24 cellular contexts compared by ENCODE assay signal in genomic region chr13:50140153-50140552, GRCh38.
A peak's percentile ranks its signal among the peaks of the same experiment; 100 is the strongest.
DNase-seq lines count a peak whose midpoint lies in the region; ATAC-seq and TF ChIP-seq lines count a peak whose summit lies in the region.
"Had no signal": no experiment of that assay in that cellular context is flagged by ENCODE, and none has a peak within 500 bp of the region (broad histone marks: within the 10 kb centered on the region; RNA-seq: fewer than 3 reads in every experiment).

No MANE protein-coding gene starts in this region.

- no peak overlapping the region for H3K9ac ChIP-seq in GM23248
- no peak overlapping the region for H3K9ac ChIP-seq in PC-3 (ENCODE audit: low read length)

- H3K4me2 ChIP-seq in GM23248 (ENCODE audit: unreplicated experiment): peak overlapping the region; percentile 71
- H3K4me2 ChIP-seq in PC-3 (ENCODE audit: low read length): no peak overlapping the region
- peak overlapping the region; percentile 46 for H3K4me2 ChIP-seq in hepatocyte

- POLR2A ChIA-PET in PC-3 (lab: Charles Lee; ENCODE audit: unreplicated experiment): no interaction called here

- TF ChIP-seq CTCF in PC-3 (conservative IDR thresholded peaks at IDR 0.05; ENCODE audit: low read depth, low read length): no peak
- no peak for TF ChIP-seq CTCF in hepatocyte (IDR thresholded peaks at IDR 0.05; ENCODE audit: poor library complexity)
- TF ChIP-seq CTCF in nephron progenitor cell (IDR thresholded peaks at IDR 0.05): no peak
- TF ChIP-seq CTCF in gastrocnemius medialis (IDR thresholded peaks at IDR 0.05 in 4 of 5, conservative IDR thresholded peaks at IDR 0.05 in 1 of 5): no peak
- TF ChIP-seq CTCF in suprapubic skin (IDR thresholded peaks at IDR 0.05): no peak

- ATAC-seq in PC-3 (no peak), gastrocnemius medialis (no peak)
- ATAC-seq: body of pancreas; Right ventricle myocardium inferior; stimulated activated naive B cell treated with anti-CD40 and anti-IgM and Interleukin-4, amounts not matched to agents 10 μg/mL and 1 μg/mL and 100 μg/mL, for 72 hours had no signal

- intact Hi-C loops in PC-3 (cut with micrococcal nuclease): no loop called here
- intact Hi-C loops in gastrocnemius medialis (cut with DNase I; ENCODE audit: low total_unique reads): no loop called here

- H3K4me3 Mint-ChIP-seq in nephron progenitor cell: no peak overlapping the region
- H3K4me3 Mint-ChIP-seq: activated CD4-positive, alpha-beta T cell treated with anti-CD3 and anti-CD28 coated beads, Interleukin-2, amount 10 ng/mL, durations not matched to agents 7 days and 5 days; CD4-positive, alpha-beta T cell; IgD-negative memory B cell; stimulated activated naive B cell treated with anti-CD40 and anti-IgM and Interleukin-4, amounts not matched to agents 10 μg/mL and 1 μg/mL and 100 μg/mL, for 72 hours had no signal

- H3K27me3 Mint-ChIP-seq in nephron progenitor cell (ENCODE audit: low read depth, poor library complexity): peaks cover 39% of the 10 kb centered on the region

- peaks cover 19% of the 10 kb centered on the region; the same call in 1 of the 2 replicates for H3K4me1 ChIP-seq in GM23248 (ENCODE audit: insufficient read depth)
- H3K4me1 ChIP-seq in PC-3 (ENCODE audit: insufficient read depth, low read length): no peaks in the 10 kb centered on the region; the same call in 1 of the 2 replicates
- no peaks in the 10 kb centered on the region for H3K4me1 ChIP-seq in hepatocyte (ENCODE audit: insufficient read depth)
- peaks cover 0 to 2% of the 10 kb centered on the region in 2 donors for H3K4me1 ChIP-seq in gastrocnemius medialis
- H3K4me1 ChIP-seq in suprapubic skin: peaks cover 9% of the 10 kb centered on the region
- H3K4me1 ChIP-seq: adrenal gland, body of pancreas, testis had no signal

- H3K27ac Mint-ChIP-seq in nephron progenitor cell: no peak overlapping the region
- H3K27ac Mint-ChIP-seq: activated CD4-positive, alpha-beta T cell treated with anti-CD3 and anti-CD28 coated beads, Interleukin-2, amount 10 ng/mL, durations not matched to agents 7 days and 5 days; CD4-positive, alpha-beta T cell; IgD-negative memory B cell; stimulated activated naive B cell treated with anti-CD40 and anti-IgM and Interleukin-4, amounts not matched to agents 10 μg/mL and 1 μg/mL and 100 μg/mL, for 72 hours had no signal

- H3K4me1 Mint-ChIP-seq in nephron progenitor cell: peaks cover 15% of the 10 kb centered on the region
- H3K4me1 Mint-ChIP-seq: activated CD4-positive, alpha-beta T cell treated with anti-CD3 and anti-CD28 coated beads, Interleukin-2, amount 10 ng/mL, durations not matched to agents 7 days and 5 days had no signal

- H3K27me3 ChIP-seq in GM23248 (replicated peaks; ENCODE audit: insufficient read depth): no peaks in the 10 kb centered on the region
- no peaks in the 10 kb centered on the region for H3K27me3 ChIP-seq in PC-3 (ENCODE audit: low read length)
- H3K27me3 ChIP-seq in hepatocyte: peaks cover 7% of the 10 kb centered on the region
- H3K27me3 ChIP-seq in gastrocnemius medialis: no peaks in the 10 kb centered on the region
- no peaks in the 10 kb centered on the region for H3K27me3 ChIP-seq in suprapubic skin
- H3K27me3 ChIP-seq: adrenal gland, body of pancreas, left lung, testis had no signal

- H3K9me3 Mint-ChIP-seq in nephron progenitor cell: no peaks in the 10 kb centered on the region
- H3K9me3 Mint-ChIP-seq: activated CD4-positive, alpha-beta T cell treated with anti-CD3 and anti-CD28 coated beads, Interleukin-2, amount 10 ng/mL, durations not matched to agents 7 days and 5 days; CD4-positive, alpha-beta T cell; IgD-negative memory B cell; stimulated activated naive B cell treated with anti-CD40 and anti-IgM and Interleukin-4, amounts not matched to agents 10 μg/mL and 1 μg/mL and 100 μg/mL, for 72 hours had no signal

- TF ChIP-seq EP300 in suprapubic skin (IDR thresholded peaks at IDR 0.05): no peak

- H3K79me2 ChIP-seq in GM23248 (ENCODE audit: insufficient read depth) (no peaks in the 10 kb centered on the region), PC-3 (ENCODE audit: low read length) (no peaks in the 10 kb centered on the region), hepatocyte (no peaks in the 10 kb centered on the region)

- H3K9me2 ChIP-seq in GM23248 (ENCODE audit: insufficient read depth) (no peaks in the 10 kb centered on the region), PC-3 (replicated peaks; ENCODE audit: low read length) (no peaks in the 10 kb centered on the region), hepatocyte (replicated peaks; ENCODE audit: insufficient read depth) (no peaks in the 10 kb centered on the region)

- H3K27ac ChIP-seq in GM23248: no peak overlapping the region
- H3K27ac ChIP-seq in PC-3 (ENCODE audit: low read length): no peak overlapping the region
- no peak overlapping the region for H3K27ac ChIP-seq in hepatocyte
- no peak overlapping the region for H3K27ac ChIP-seq in gastrocnemius medialis
- H3K27ac ChIP-seq in suprapubic skin: no peak overlapping the region
- H3K27ac ChIP-seq: testis had no signal

- no peak for TF ChIP-seq POLR2A in gastrocnemius medialis (IDR thresholded peaks at IDR 0.05)
- no peak for TF ChIP-seq POLR2A in suprapubic skin (IDR thresholded peaks at IDR 0.05)

- H2AFZ ChIP-seq in GM23248 (peak overlapping the region; percentile 89), PC-3 (ENCODE audit: low read length) (0 out of 2 replicates have a peak overlapping the region, but pooled peaks have one; percentile 27), hepatocyte (no peak overlapping the region)

- CTCF ChIA-PET in PC-3 (lab: Charles Lee): no interaction called here

- 82 to 87% methylated on average over 2 of the region's 2 CpGs for WGBS in GM23248 (ENCODE audit: low coverage in 1 of 2, low lambda C conversion rate in 2 of 2, missing lambda C conversion rate in 2 of 2), 2 experiments
- 87% methylated on average over 2 of the region's 2 CpGs for WGBS in hepatocyte (ENCODE audit: low lambda C conversion rate, missing lambda C conversion rate)
- 49% methylated on average over 2 of the region's 2 CpGs for WGBS in suprapubic skin

- no peaks in the 10 kb centered on the region for H3K36me3 ChIP-seq in GM23248 (ENCODE audit: low read depth)
- H3K36me3 ChIP-seq in PC-3 (ENCODE audit: low read depth, low read length): no peaks in the 10 kb centered on the region
- no peaks in the 10 kb centered on the region for H3K36me3 ChIP-seq in hepatocyte (replicated peaks; ENCODE audit: insufficient read depth, low read depth)
- no peaks in the 10 kb centered on the region for H3K36me3 ChIP-seq in gastrocnemius medialis
- H3K36me3 ChIP-seq in suprapubic skin: no peaks in the 10 kb centered on the region
- H3K36me3 ChIP-seq: adrenal gland, left lung had no signal

- no TSS peak for BruUV-seq in PC-3 (replicated peaks; lab: Mats Ljungman, UMichigan)

- no peaks in the 10 kb centered on the region for H3K36me3 Mint-ChIP-seq in nephron progenitor cell (ENCODE audit: low read depth)
- H3K36me3 Mint-ChIP-seq: stimulated activated naive B cell treated with anti-CD40 and anti-IgM and Interleukin-4, amounts not matched to agents 10 μg/mL and 1 μg/mL and 100 μg/mL, for 72 hours had no signal

- no peaks in the 10 kb centered on the region for H3K9me3 ChIP-seq in GM23248 (ENCODE audit: low read depth)
- no peaks in the 10 kb centered on the region for H3K9me3 ChIP-seq in PC-3 (ENCODE audit: low read length)
- H3K9me3 ChIP-seq in hepatocyte (ENCODE audit: low read depth): no peaks in the 10 kb centered on the region
- no peaks in the 10 kb centered on the region for H3K9me3 ChIP-seq in gastrocnemius medialis
- no peaks in the 10 kb centered on the region for H3K9me3 ChIP-seq in suprapubic skin
- H3K9me3 ChIP-seq: adrenal gland, body of pancreas, left lung, testis had no signal

- DNase-seq in AML-193 (lab: John Stamatoyannopoulos, UW) (peak; percentile 18 to 50), GM23248 (peak; percentile 25), PC-3 (no peak), hepatocyte (ENCODE audit: low spot score) (no peak), nephron progenitor cell (no peak), gastrocnemius medialis (no peak), suprapubic skin (ENCODE audit: low spot score in 2 of 2) (no peak)
- DNase-seq: activated CD4-positive, alpha-beta T cell treated with anti-CD3 and anti-CD28 coated beads, Interleukin-2, amount 10 ng/mL, durations not matched to agents 7 days and 5 days; activated gamma-delta T cell; adrenal gland; body of pancreas; CD4-positive, alpha-beta T cell; GOT3; left lung; NCI-H1417; NCI-H2081; NCI-H226; NCI-H748 treated with DMSO at 0.1 percent for 48 hours; nucleus accumbens; stimulated activated CD4-positive, alpha-beta T cell treated with anti-CD3 and anti-CD28 coated beads, Interleukin-4, amount 100 ng/mL, for 4 hours; stimulated activated naive B cell treated with anti-CD40 and anti-IgM and Interleukin-4, amounts not matched to agents 10 μg/mL and 1 μg/mL and 100 μg/mL, for 72 hours; testis had no signal

- H3K4me3 ChIP-seq in GM23248 (no peak overlapping the region), PC-3 (ENCODE audit: low read length) (no peak overlapping the region), hepatocyte (no peak overlapping the region), gastrocnemius medialis (no peak overlapping the region), suprapubic skin (no peak overlapping the region)
- H3K4me3 ChIP-seq: adrenal gland, body of pancreas, left lung, testis had no signal

- 0 out of 2 replicates have a peak, but pooled peaks cover 8% of the 10 kb centered on the region for H3F3A ChIP-seq in GM23248 (ENCODE audit: insufficient read depth)
- H3F3A ChIP-seq in PC-3 (ENCODE audit: low read length, unreplicated experiment): no peaks in the 10 kb centered on the region

- no peaks in the 10 kb centered on the region for H4K20me1 ChIP-seq in GM23248 (ENCODE audit: insufficient read depth)
- no peaks in the 10 kb centered on the region for H4K20me1 ChIP-seq in PC-3 (ENCODE audit: low read length)
- H4K20me1 ChIP-seq in hepatocyte (ENCODE audit: insufficient read depth, poor library complexity, severe bottlenecking): no peaks in the 10 kb centered on the region

- in situ Hi-C loops in GM23248 (cut with MboI): no loop called here
- in situ Hi-C loops in gastrocnemius medialis (cut with MboI; ENCODE audit: low sequenced_read_pairs in 4 of 4): no loop called here

Comparison
In these comparisons a context has a peak if more than half of its experiments do, and no peak if none do; other contexts are left out.
1. DNase-seq: peak in AML-193 (2 of 2) and GM23248 (single experiment); none in PC-3 (single experiment), hepatocyte (single experiment), nephron progenitor cell (single experiment), gastrocnemius medialis (0 of 2) and suprapubic skin (0 of 2).